11 cellular contexts compared by ENCODE assay signal in the genomic region with DNA sequence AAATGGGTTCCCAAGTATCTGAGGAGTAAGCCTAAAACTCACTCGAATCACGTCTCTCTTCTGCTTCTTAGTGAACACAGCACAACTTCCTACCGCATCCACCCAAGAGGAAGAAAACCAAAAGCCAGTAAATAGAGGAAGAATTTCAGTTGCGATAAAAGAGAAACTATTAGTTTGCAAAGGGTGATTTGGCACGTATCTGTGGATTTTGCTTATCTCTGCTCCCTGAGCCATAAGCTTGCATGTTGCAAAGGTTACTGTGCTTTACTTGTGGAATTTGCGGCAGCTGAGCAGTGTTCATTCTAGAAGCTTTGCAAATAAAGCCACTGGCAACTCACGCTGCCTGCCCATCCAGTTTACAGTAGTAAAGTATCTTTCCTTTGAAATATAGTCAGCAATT.
DNase-seq lines count a peak whose midpoint lies in the region; ATAC-seq and TF ChIP-seq lines count a peak whose summit lies in the region.
"Had no signal": no experiment of that assay in that cellular context is flagged by ENCODE, and none has a peak within 500 bp of the region (broad histone marks: within the 10 kb centered on the region; RNA-seq: fewer than 3 reads in every experiment).

No MANE protein-coding gene starts in this region.

- TF ChIP-seq CTCF in vagina (IDR thresholded peaks at IDR 0.05), result no peak
- TF ChIP-seq CTCF in gastroesophageal sphincter (IDR thresholded peaks at IDR 0.05), result no peak

- H3K36me3 ChIP-seq in mucosa of rectum (ENCODE audit: control insufficient read depth in 2 of 2, insufficient read depth in 2 of 2, low read length in 2 of 2) (no peaks in the 10 kb centered on the region), vagina (no peaks in the 10 kb centered on the region), gastroesophageal sphincter (peaks cover 0 to 28% of the 10 kb centered on the region in 2 donors)

- DNase-seq in stimulated activated naive CD8-positive, alpha-beta T cell treated with anti-CD3 and anti-CD28 coated beads, Interleukin-15, Interleukin-2, amounts not matched to agents 100 U/mL and 50 U/mL, for 24 hours, result no peak
- peak; percentile 87 for DNase-seq in amniotic epithelial cell (ENCODE audit: low read depth)
- no peak for DNase-seq in vagina (ENCODE audit: extremely low spot score in 2 of 2)
- DNase-seq in NCI-H446 (lab: John Stamatoyannopoulos, UW), result no peak
- DNase-seq in activated CD8-positive, alpha-beta memory T cell treated with anti-CD3 and anti-CD28 coated beads, Interleukin-2, amount 10 ng/mL, durations not matched to agents 7 days and 5 days, result no peak
- DNase-seq: NCI-H2081, PC-3 had no signal

- H3K4me1 Mint-ChIP-seq in stimulated activated naive CD8-positive, alpha-beta T cell treated with anti-CD3 and anti-CD28 coated beads, Interleukin-15, Interleukin-2, amounts not matched to agents 100 ng/mL and 50 ng/mL, for 24 hours (ENCODE audit: low read depth), result peaks cover 26% of the 10 kb centered on the region
- H3K4me1 Mint-ChIP-seq in activated CD8-positive, alpha-beta memory T cell treated with anti-CD3 and anti-CD28 coated beads, Interleukin-2, amount 10 ng/mL, durations not matched to agents 7 days and 5 days, result peaks cover 12% of the 10 kb centered on the region

- intact Hi-C loops in vagina (cut with DNase I), result no loop called here

- ATAC-seq in stimulated activated naive CD8-positive, alpha-beta T cell treated with anti-CD3 and anti-CD28 coated beads, Interleukin-15, Interleukin-2, amounts not matched to agents 100 U/mL and 50 U/mL, for 24 hours, result no peak
- ATAC-seq in gastroesophageal sphincter, result no peak
- ATAC-seq in activated CD8-positive, alpha-beta memory T cell treated with anti-CD3 and anti-CD28 coated beads, Interleukin-2, amount 10 ng/mL, durations not matched to agents 7 days and 5 days, result no peak
- ATAC-seq: esophagus mucosa, PC-3 had no signal

- H3K27ac ChIP-seq in mucosa of rectum (ENCODE audit: low read depth in 2 of 2, low read length in 2 of 2) (peak overlapping the region; percentile 61), vagina (peak overlapping the region; percentile 19), gastroesophageal sphincter (peak overlapping the region in 1 of 4 donors; percentile 24)

- H3K9me3 Mint-ChIP-seq in stimulated activated naive CD8-positive, alpha-beta T cell treated with anti-CD3 and anti-CD28 coated beads, Interleukin-15, Interleukin-2, amounts not matched to agents 100 ng/mL and 50 ng/mL, for 24 hours, result no peaks in the 10 kb centered on the region
- H3K9me3 Mint-ChIP-seq in activated CD8-positive, alpha-beta memory T cell treated with anti-CD3 and anti-CD28 coated beads, Interleukin-2, amount 10 ng/mL, durations not matched to agents 7 days and 5 days (ENCODE audit: low read depth), result no peaks in the 10 kb centered on the region

- H3K9me3 ChIP-seq in mucosa of rectum (ENCODE audit: control insufficient read depth in 2 of 2, low read length in 2 of 2), result no peaks in the 10 kb centered on the region
- no peaks in the 10 kb centered on the region for H3K9me3 ChIP-seq in vagina
- H3K9me3 ChIP-seq in gastroesophageal sphincter, result no peaks in the 10 kb centered on the region

- TF ChIP-seq EP300 in gastroesophageal sphincter (IDR thresholded peaks at IDR 0.05), result no peak

- peaks cover 41% of the 10 kb centered on the region for H3K27me3 Mint-ChIP-seq in stimulated activated naive CD8-positive, alpha-beta T cell treated with anti-CD3 and anti-CD28 coated beads, Interleukin-15, Interleukin-2, amounts not matched to agents 100 ng/mL and 50 ng/mL, for 24 hours
- H3K27me3 Mint-ChIP-seq in activated CD8-positive, alpha-beta memory T cell treated with anti-CD3 and anti-CD28 coated beads, Interleukin-2, amount 10 ng/mL, durations not matched to agents 7 days and 5 days, result peaks cover 14% of the 10 kb centered on the region

- H3K27ac Mint-ChIP-seq in stimulated activated naive CD8-positive, alpha-beta T cell treated with anti-CD3 and anti-CD28 coated beads, Interleukin-15, Interleukin-2, amounts not matched to agents 100 ng/mL and 50 ng/mL, for 24 hours, result no peak overlapping the region
- no peak overlapping the region for H3K27ac Mint-ChIP-seq in activated CD8-positive, alpha-beta memory T cell treated with anti-CD3 and anti-CD28 coated beads, Interleukin-2, amount 10 ng/mL, durations not matched to agents 7 days and 5 days

- H3K9ac ChIP-seq in mucosa of rectum (ENCODE audit: low read depth in 1 of 2, low read length in 2 of 2), result peak overlapping the region in 1 of 2 donors; percentile 8

- peaks cover 16 to 24% of the 10 kb centered on the region in 2 donors for H3K4me1 ChIP-seq in mucosa of rectum (ENCODE audit: control insufficient read depth in 2 of 2, insufficient read depth in 2 of 2, low read length in 2 of 2)
- no peaks in the 10 kb centered on the region for H3K4me1 ChIP-seq in vagina
- peaks cover 0 to 11% (median 0%) of the 10 kb centered on the region in 3 donors for H3K4me1 ChIP-seq in gastroesophageal sphincter

- H3K27me3 ChIP-seq in mucosa of rectum (ENCODE audit: control insufficient read depth in 2 of 2, insufficient read depth in 2 of 2, low read length in 2 of 2) (no peaks in the 10 kb centered on the region), vagina (no peaks in the 10 kb centered on the region), gastroesophageal sphincter (no peaks in the 10 kb centered on the region)

- H3K4me3 ChIP-seq in mucosa of rectum (ENCODE audit: low read length in 2 of 2) (peak overlapping the region; percentile 13 to 53), vagina (no peak overlapping the region), gastroesophageal sphincter (no peak overlapping the region)

- 52 to 74% methylated on average over 7 of the region's 7 CpGs for WGBS in gastroesophageal sphincter (ENCODE audit: low coverage in 1 of 2), 2 donors

- H3K36me3 Mint-ChIP-seq in stimulated activated naive CD8-positive, alpha-beta T cell treated with anti-CD3 and anti-CD28 coated beads, Interleukin-15, Interleukin-2, amounts not matched to agents 100 ng/mL and 50 ng/mL, for 24 hours (ENCODE audit: low read depth), result no peaks in the 10 kb centered on the region
- peaks cover 1% of the 10 kb centered on the region for H3K36me3 Mint-ChIP-seq in activated CD8-positive, alpha-beta memory T cell treated with anti-CD3 and anti-CD28 coated beads, Interleukin-2, amount 10 ng/mL, durations not matched to agents 7 days and 5 days

- CTCF ChIA-PET in activated CD8-positive, alpha-beta memory T cell treated with anti-CD3 and anti-CD28 coated beads, Interleukin-2, amount 10 ng/mL, durations not matched to agents 7 days and 5 days (lab: Charles Lee), result interaction anchor here (0.9 to 1.1 kb wide), 2 partner anchors 14 to 158 kb away, joined by 3 read pairs; no protein-coding TSS in a partner anchor

- H3K4me3 Mint-ChIP-seq in stimulated activated naive CD8-positive, alpha-beta T cell treated with anti-CD3 and anti-CD28 coated beads, Interleukin-15, Interleukin-2, amounts not matched to agents 100 ng/mL and 50 ng/mL, for 24 hours, result peak overlapping the region; percentile 17
- H3K4me3 Mint-ChIP-seq in activated CD8-positive, alpha-beta memory T cell treated with anti-CD3 and anti-CD28 coated beads, Interleukin-2, amount 10 ng/mL, durations not matched to agents 7 days and 5 days, result no peak overlapping the region

- no peak for TF ChIP-seq POLR2A in vagina (IDR thresholded peaks at IDR 0.05)
- no peak for TF ChIP-seq POLR2A in gastroesophageal sphincter (IDR thresholded peaks at IDR 0.05)

Comparison
In these comparisons a context has a peak if more than half of its experiments do, and no peak if none do; other contexts are left out.
1. H3K4me3 ChIP-seq: peak in mucosa of rectum (2 of 2); none in vagina (0 of 2) and gastroesophageal sphincter (0 of 2).